19 cellular contexts compared by ENCODE assay signal in genomic region chr22:17606472-17606871, GRCh38. TPM values are rescaled to one million over a fixed set of nuclear protein-coding genes. Genes with fewer than 3 reads are reported as not detected.
DNase-seq lines count a peak whose midpoint lies in the region; ATAC-seq, FAIRE-seq and TF ChIP-seq lines count a peak whose summit lies in the region.
"Had no signal": no experiment of that assay in that cellular context is flagged by ENCODE, and none has a peak within 500 bp of the region (broad histone marks: within the 10 kb centered on the region; RNA-seq: fewer than 3 reads in every experiment).

No MANE protein-coding gene starts in this region.

- intact Hi-C loops in heart left ventricle (cut with DNase I): no loop called here
- intact Hi-C loops in spleen (cut with DNase I; ENCODE audit: low total_unique reads): no loop called here

- in situ Hi-C loops in GM23248 (cut with MboI): no loop called here

- peaks cover 2% of the 10 kb centered on the region for H3K4me1 Mint-ChIP-seq in astrocyte (ENCODE audit: low read depth, unreplicated experiment)
- H3K4me1 Mint-ChIP-seq: GM23338 had no signal

- H2AFZ ChIP-seq in GM23248: no peak overlapping the region
- H2AFZ ChIP-seq in astrocyte (ENCODE audit: low read depth, low read length): no peak overlapping the region
- H2AFZ ChIP-seq: GM23338 had no signal

- 0 out of 2 replicates have a peak, but pooled peaks cover 5% of the 10 kb centered on the region for H3F3A ChIP-seq in GM23248 (ENCODE audit: insufficient read depth)

- peak in 3 of 4 donors; percentile 72 to 81 (median 75) for ATAC-seq in heart left ventricle
- ATAC-seq in HG03442 (IDR thresholded peaks at IDR 0.05; ENCODE audit: unreplicated experiment): no peak
- ATAC-seq in HG03135 (IDR thresholded peaks at IDR 0.05; ENCODE audit: unreplicated experiment): no peak
- ATAC-seq: GM23338, HepG2 had no signal

- H3K4me2 ChIP-seq in GM23248 (ENCODE audit: unreplicated experiment) (no peak overlapping the region), astrocyte (ENCODE audit: low read length) (no peak overlapping the region)
- H3K4me2 ChIP-seq: GM23338 had no signal

- TF ChIP-seq CTCF in astrocyte (IDR thresholded peaks at IDR 0.05; ENCODE audit: insufficient read depth, low read depth, low read length): no peak
- TF ChIP-seq CTCF in heart left ventricle (IDR thresholded peaks at IDR 0.05): no peak
- TF ChIP-seq CTCF in spleen (IDR thresholded peaks at IDR 0.05 in 8 of 11, conservative IDR thresholded peaks at IDR 0.05 in 3 of 11): no peak

- H3K36me3 ChIP-seq in GM23248 (ENCODE audit: low read depth) (peaks cover 20% of the 10 kb centered on the region), astrocyte (ENCODE audit: insufficient read depth, low read length) (peaks cover 24% of the 10 kb centered on the region), heart left ventricle (peaks cover 0 to 87% (median 25%) of the 10 kb centered on the region in 9 donors), spleen (peaks cover 2 to 100% (median 39%) of the 10 kb centered on the region in 6 donors)

- no peaks in the 10 kb centered on the region for H3K9me2 ChIP-seq in GM23248 (ENCODE audit: insufficient read depth)

- H3K27ac ChIP-seq in GM23248 (no peak overlapping the region), astrocyte (ENCODE audit: low read depth, low read length) (peak overlapping the region; percentile 20), heart left ventricle (peak overlapping the region in 7 of 12 donors; percentile 21 to 78 (median 41)), spleen (no peak overlapping the region)
- H3K27ac ChIP-seq: tibial artery had no signal

- no peak for TF ChIP-seq POLR2A in heart left ventricle (IDR thresholded peaks at IDR 0.05)
- TF ChIP-seq POLR2A in spleen (IDR thresholded peaks at IDR 0.05): no peak

- H3K4me1 ChIP-seq in GM23248 (ENCODE audit: insufficient read depth) (no peaks in the 10 kb centered on the region), astrocyte (ENCODE audit: insufficient read depth, low read length) (no peaks in the 10 kb centered on the region), heart left ventricle (peaks cover 0 to 34% (median 17%) of the 10 kb centered on the region in 12 donors), spleen (peaks cover 0 to 28% (median 2%) of the 10 kb centered on the region in 6 donors)

- H3K9ac ChIP-seq in GM23248 (no peak overlapping the region), astrocyte (ENCODE audit: low read length) (no peak overlapping the region)

- DNase-seq in GM23248: peak; percentile 19
- no peak for DNase-seq in astrocyte (ENCODE audit: low read depth)
- peak in 2 of 5 donors; percentile 44 to 50 for DNase-seq in heart left ventricle
- DNase-seq in spleen: peak; percentile 19
- DNase-seq in SW480 (ENCODE audit: low spot score): no peak
- DNase-seq: activated CD4-positive, CD25-positive, alpha-beta regulatory T cell treated with anti-CD3 and anti-CD28 coated beads, Interleukin-2, amount 50 U/mL, for 72 hours; activated CD8-positive, alpha-beta memory T cell treated with anti-CD3 and anti-CD28 coated beads, Interleukin-2, amount 50 U/mL, for 4 hours; caudate nucleus; NCI-H2227 treated with DMSO at 0.1 percent for 48 hours; T-helper 1 cell; tibial artery had no signal

- peaks cover 87% of the 10 kb centered on the region for H3K79me2 ChIP-seq in GM23248 (ENCODE audit: insufficient read depth)
- peaks cover 49% of the 10 kb centered on the region for H3K79me2 ChIP-seq in astrocyte (ENCODE audit: insufficient read depth, low read length)

- H3K27me3 ChIP-seq in GM23248 (replicated peaks; ENCODE audit: insufficient read depth) (no peaks in the 10 kb centered on the region), astrocyte (ENCODE audit: insufficient read depth, low read length) (no peaks in the 10 kb centered on the region), heart left ventricle (no peaks in the 10 kb centered on the region), spleen (replicated peaks in 1 of 7) (no peaks in the 10 kb centered on the region)
- H3K27me3 ChIP-seq: tibial artery had no signal

- H3K9me3 ChIP-seq in GM23248 (ENCODE audit: low read depth): no peaks in the 10 kb centered on the region
- no peaks in the 10 kb centered on the region for H3K9me3 ChIP-seq in astrocyte (ENCODE audit: insufficient read depth, low read depth, low read length)
- no peaks in the 10 kb centered on the region for H3K9me3 ChIP-seq in heart left ventricle
- no peaks in the 10 kb centered on the region for H3K9me3 ChIP-seq in spleen
- H3K9me3 ChIP-seq: tibial artery had no signal

- FAIRE-seq in astrocyte (lab: Jason Lieb, UNC): no peak
- FAIRE-seq: endometrium, HepG2 had no signal

- no peak overlapping the region for H3K4me3 Mint-ChIP-seq in astrocyte (ENCODE audit: unreplicated experiment)
- H3K4me3 Mint-ChIP-seq: activated naive CD4-positive, alpha-beta T cell treated with anti-CD3 and anti-CD28 coated beads, Interleukin-2, amount 50 U/mL, for 24 hours; GM23338 had no signal

- H3K9me3 Mint-ChIP-seq in astrocyte (ENCODE audit: unreplicated experiment): no peaks in the 10 kb centered on the region
- H3K9me3 Mint-ChIP-seq: activated naive CD4-positive, alpha-beta T cell treated with anti-CD3 and anti-CD28 coated beads, Interleukin-2, amount 50 U/mL, for 24 hours; GM23338 had no signal

- 67 to 68% methylated on average over 5 of the region's 5 CpGs for WGBS in GM23248 (ENCODE audit: low coverage in 1 of 2, low lambda C conversion rate in 2 of 2, missing lambda C conversion rate in 2 of 2), 2 experiments
- 51 to 57% (median 52%) methylated on average over 5 of the region's 5 CpGs for WGBS in heart left ventricle, 4 donors
- 69 to 87% (median 81%) methylated on average over 5 of the region's 5 CpGs for WGBS in spleen, 5 donors

- no peaks in the 10 kb centered on the region for H3K27me3 Mint-ChIP-seq in astrocyte (ENCODE audit: low read depth, unreplicated experiment)
- H3K27me3 Mint-ChIP-seq: activated naive CD4-positive, alpha-beta T cell treated with anti-CD3 and anti-CD28 coated beads, Interleukin-2, amount 50 U/mL, for 24 hours had no signal

- no peak overlapping the region for H3K4me3 ChIP-seq in GM23248
- H3K4me3 ChIP-seq in astrocyte (ENCODE audit: insufficient read depth, low read depth, low read length): no peak overlapping the region
- H3K4me3 ChIP-seq in heart left ventricle: no peak overlapping the region
- no peak overlapping the region for H3K4me3 ChIP-seq in spleen
- H3K4me3 ChIP-seq: GM23338, tibial artery had no signal

- H3K27ac Mint-ChIP-seq in astrocyte (ENCODE audit: unreplicated experiment): no peak overlapping the region
- H3K27ac Mint-ChIP-seq: activated naive CD4-positive, alpha-beta T cell treated with anti-CD3 and anti-CD28 coated beads, Interleukin-2, amount 50 U/mL, for 24 hours; GM23338 had no signal

- H4K20me1 ChIP-seq in GM23248 (ENCODE audit: insufficient read depth) (no peaks in the 10 kb centered on the region; the same call in 1 of the 2 replicates), astrocyte (ENCODE audit: insufficient read depth, low read length) (peaks cover 57% of the 10 kb centered on the region)

- peaks cover 6% of the 10 kb centered on the region for H3K36me3 Mint-ChIP-seq in astrocyte (ENCODE audit: low read depth, unreplicated experiment)

RNA-seq across cellular contexts. Expression of gene ATP6V1E1, which starts 22.1 kb away (rescaled TPM):
- 103 and 113 TPM in 2 replicates for total RNA-seq in GM23248 (2014; rRNA removed; shearing (Covaris generic))
- polyA plus RNA-seq in GM23248 (2016; fragmentation: Nextera tagmentation; extraction: Ambion mirVana): 131 and 134 TPM in 2 replicates
- 153 and 160 TPM in 2 replicates for total RNA-seq in astrocyte
- total RNA-seq in heart left ventricle: 100 to 1,000 TPM; 188 to 293 (median 222) TPM
- 100 to 1,000 TPM; 126 to 333 TPM for polyA plus RNA-seq in heart left ventricle
- 100 to 1,000 TPM in 6 of 7 donors, 10 to 100 TPM in 1; 85.3 to 127 (median 112) TPM for total RNA-seq in spleen
- 100 to 1,000 TPM in 1 of 3 donors, 10 to 100 TPM in 2; 66.1 to 115 (median 99.6) TPM for polyA plus RNA-seq in spleen

RNA-seq across cellular contexts. Expression of gene BCL2L13, which starts 32.1 kb away (rescaled TPM):
- total RNA-seq in GM23248 (2014; rRNA removed; shearing (Covaris generic)): 71.9 and 74.1 TPM in 2 replicates
- polyA plus RNA-seq in GM23248 (2016; fragmentation: Nextera tagmentation; extraction: Ambion mirVana): 43.0 and 44.9 TPM in 2 replicates
- 69.0 and 74.0 TPM in 2 replicates for total RNA-seq in astrocyte
- 100 to 1,000 TPM in 2 of 9 donors, 10 to 100 TPM in 7; 81.9 to 187 (median 89.7) TPM for total RNA-seq in heart left ventricle
- polyA plus RNA-seq in heart left ventricle: 10 to 100 TPM; 46.3 to 73.5 TPM
- total RNA-seq in spleen: 10 to 100 TPM; 29.4 to 53.5 (median 38.2) TPM
- polyA plus RNA-seq in spleen: 10 to 100 TPM; 13.4 to 20.3 (median 17.2) TPM

RNA-seq across cellular contexts. Expression of gene SLC25A18, which starts 43.2 kb away (rescaled TPM):
- not detected in 2 replicates for total RNA-seq in GM23248 (2014; rRNA removed; shearing (Covaris generic))
- polyA plus RNA-seq in GM23248 (2016; fragmentation: Nextera tagmentation; extraction: Ambion mirVana) (0.08 TPM in 1 of 2 replicates, not detected in the other), heart left ventricle (1 to 10 TPM; 2.4 to 2.6 TPM), spleen (1 to 10 TPM; 2.9 to 3.4 (median 3.1) TPM)
- total RNA-seq in astrocyte (0.48 and 0.55 TPM in 2 replicates), heart left ventricle (10 to 100 TPM in 1 of 9 donors, 1 to 10 TPM in 4, under 1 TPM in 4; 0.27 to 10.2 (median 1.7) TPM), spleen (10 to 100 TPM in 1 of 7 donors, 1 to 10 TPM in 4, under 1 TPM in 2; 0.13 to 12.3 (median 5.5) TPM)
- total RNA-seq: myocyte, pulmonary artery endothelial cell had no signal

Comparison
In these comparisons a context has a peak if more than half of its experiments do, and no peak if none do; other contexts are left out.
1. DNase-seq: peak in GM23248 (single experiment) and spleen (single experiment); none in astrocyte (single experiment) and SW480 (single experiment).
2. H3K27ac ChIP-seq: peak in astrocyte (single experiment) and heart left ventricle (7 of 12); none in GM23248 (single experiment) and spleen (0 of 8).
3. ATAC-seq: peak in heart left ventricle (3 of 4); none in HG03442 (single experiment) and HG03135 (single experiment).